In the genomic region with DNA sequence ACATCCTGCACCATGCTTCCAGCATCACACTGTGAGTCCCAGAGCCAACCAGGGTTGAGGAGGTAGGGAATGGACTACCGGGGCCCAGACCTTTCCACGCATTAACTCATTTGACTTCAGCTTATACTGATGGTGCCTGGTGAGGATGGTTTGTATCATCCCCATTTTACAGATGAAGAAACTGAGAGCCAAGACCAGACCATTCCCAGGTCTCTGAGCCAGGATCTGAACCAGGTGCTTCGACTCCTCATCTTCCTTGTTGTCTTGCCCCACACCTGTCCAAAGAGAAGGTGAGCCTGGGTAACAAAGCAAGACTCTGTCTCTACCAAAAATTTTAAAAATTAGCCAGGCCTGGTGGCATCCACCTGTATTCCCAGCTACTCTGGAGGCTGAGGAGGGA, we compare ENCODE assay signal across 16 cellular contexts.
A peak's percentile ranks its signal among the peaks of the same experiment; 100 is the strongest.
DNase-seq lines count a peak whose midpoint lies in the region; ATAC-seq, FAIRE-seq and TF ChIP-seq lines count a peak whose summit lies in the region.
"Had no signal": no experiment of that assay in that cellular context is flagged by ENCODE, and none has a peak within 500 bp of the region (broad histone marks: within the 10 kb centered on the region; RNA-seq: fewer than 3 reads in every experiment).

No MANE protein-coding gene starts in this region.

- TF ChIP-seq CTCF in WERI-Rb-1 (IDR thresholded peaks at IDR 0.05; ENCODE audit: low read depth, low read length) = no peak
- TF ChIP-seq CTCF in bronchial epithelial cell (IDR thresholded peaks at IDR 0.05; ENCODE audit: insufficient read depth, low read length, severe bottlenecking) = no peak

- peaks cover 2% of the 10 kb centered on the region for H3K9me3 ChIP-seq in WERI-Rb-1 (ENCODE audit: severe bottlenecking)

- FAIRE-seq in bronchial epithelial cell (lab: Jason Lieb, UNC) = peak; percentile 28
- FAIRE-seq: GM12878 had no signal

- no peak overlapping the region for H3K4me3 ChIP-seq in WERI-Rb-1 (ENCODE audit: low read depth, low read length)
- H3K4me3 ChIP-seq in bronchial epithelial cell (ENCODE audit: low read depth, low read length) = no peak overlapping the region
- H3K4me3 ChIP-seq: GM12878 had no signal

- H3K27ac ChIP-seq in WERI-Rb-1 = peak overlapping the region; percentile 18; the same call in 1 of the 2 replicates

- H3K27me3 ChIP-seq in WERI-Rb-1 (ENCODE audit: insufficient read depth, low read depth, severe bottlenecking) = no peaks in the 10 kb centered on the region
- no peaks in the 10 kb centered on the region for H3K27me3 ChIP-seq in bronchial epithelial cell (ENCODE audit: control insufficient read depth, insufficient read depth, low read length)

- no peak for ATAC-seq in GM18519 (IDR thresholded peaks at IDR 0.05; ENCODE audit: low FRiP score, unreplicated experiment)
- ATAC-seq in HG02798 (IDR thresholded peaks at IDR 0.05; ENCODE audit: poor library complexity, unreplicated experiment) = no peak
- ATAC-seq: GM12878 had no signal

- H3K36me3 ChIP-seq in WERI-Rb-1 (no peaks in the 10 kb centered on the region), bronchial epithelial cell (ENCODE audit: control insufficient read depth, insufficient read depth, low read length) (no peaks in the 10 kb centered on the region)

- DNase-seq in NCI-H82 (lab: John Stamatoyannopoulos, UW) (peak; percentile 57), NCI-H82 treated with DMSO at 0.1 percent for 48 hours (lab: John Stamatoyannopoulos, UW; ENCODE audit: unreplicated experiment) (no peak), WERI-Rb-1 (no peak), bronchial epithelial cell (ENCODE audit: low read depth) (no peak)
- DNase-seq: C1 segment of cervical spinal cord; Calu3; CD4-positive, alpha-beta memory T cell; COR-L47; DMS79; EL; GDM1; GOT3; HCEC 1CT had no signal
